In genomic region chr5:119076080-119076479, GRCh38 we compare ENCODE assay signal across 1 cellular context.
TF ChIP-seq lines count a peak whose summit lies in the region.

No MANE protein-coding gene starts in this region.

TF ChIP-seq in WTC11, 78 proteins besides CTCF, POLR2A, EP300 and RAD21 (continued from another document):
- TF ChIP-seq FOXP4 (CRISPR knock-in tag; IDR thresholded peaks at IDR 0.05) (no peak), ZNF138 (CRISPR knock-in tag; conservative IDR thresholded peaks at IDR 0.05) (no peak), USF1 (CRISPR knock-in tag; IDR thresholded peaks at IDR 0.05) (no peak), USF2 (CRISPR knock-in tag; IDR thresholded peaks at IDR 0.05) (no peak), NR2C2 (CRISPR knock-in tag; IDR thresholded peaks at IDR 0.05) (no peak)
- TF ChIP-seq, protein P1, sequence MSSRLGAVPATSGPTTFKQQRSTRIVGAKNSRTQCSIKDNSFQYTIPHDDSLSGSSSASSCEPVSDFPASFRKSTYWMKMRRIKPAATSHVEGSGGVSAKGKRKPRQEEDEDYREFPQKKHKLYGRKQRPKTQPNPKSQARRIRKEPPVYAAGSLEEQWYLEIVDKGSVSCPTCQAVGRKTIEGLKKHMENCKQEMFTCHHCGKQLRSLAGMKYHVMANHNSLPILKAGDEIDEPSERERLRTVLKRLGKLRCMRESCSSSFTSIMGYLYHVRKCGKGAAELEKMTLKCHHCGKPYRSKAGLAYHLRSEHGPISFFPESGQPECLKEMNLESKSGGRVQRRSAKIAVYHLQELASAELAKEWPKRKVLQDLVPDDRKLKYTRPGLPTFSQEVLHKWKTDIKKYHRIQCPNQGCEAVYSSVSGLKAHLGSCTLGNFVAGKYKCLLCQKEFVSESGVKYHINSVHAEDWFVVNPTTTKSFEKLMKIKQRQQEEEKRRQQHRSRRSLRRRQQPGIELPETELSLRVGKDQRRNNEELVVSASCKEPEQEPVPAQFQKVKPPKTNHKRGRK (CRISPR knock-in tag; IDR thresholded peaks at IDR 0.05; ENCODE audit: borderline replicate concordance) = no peak
